16 cellular contexts compared by ENCODE assay signal in genomic region chr2:46305767-46306166, GRCh38. TPM values are rescaled to one million over a fixed set of nuclear protein-coding genes. Genes with fewer than 3 reads are reported as not detected.
DNase-seq lines count a peak whose midpoint lies in the region; ATAC-seq, FAIRE-seq and TF ChIP-seq lines count a peak whose summit lies in the region.
"Had no signal": no experiment of that assay in that cellular context is flagged by ENCODE, and none has a peak within 500 bp of the region (broad histone marks: within the 10 kb centered on the region; RNA-seq: fewer than 3 reads in every experiment).

No MANE protein-coding gene starts in this region.

- H3K27me3 ChIP-seq in endothelial cell of umbilical vein (ENCODE audit: control insufficient read depth in 2 of 2, insufficient read depth in 2 of 2, low read length in 2 of 2) (no peaks in the 10 kb centered on the region), prostate gland (replicated peaks; ENCODE audit: insufficient read depth) (no peaks in the 10 kb centered on the region)

- ATAC-seq in HG03354 (IDR thresholded peaks at IDR 0.05; ENCODE audit: poor library complexity, severe bottlenecking, unreplicated experiment) (no peak), HG03135 (IDR thresholded peaks at IDR 0.05; ENCODE audit: unreplicated experiment) (no peak)
- ATAC-seq: T-cell had no signal

- H3K36me3 ChIP-seq in endothelial cell of umbilical vein (ENCODE audit: control insufficient read depth in 2 of 2, extremely low read depth in 1 of 2, insufficient read depth in 2 of 2, low read length in 2 of 2) (no peaks in the 10 kb centered on the region), prostate gland (no peaks in the 10 kb centered on the region)

- dilution Hi-C loops in endothelial cell of umbilical vein (cut with MboI; ENCODE audit: extremely low pct_ligation_motif_present, low sequenced_read_pairs) = no loop called here

- H3K9me1 ChIP-seq in endothelial cell of umbilical vein (replicated peaks; ENCODE audit: control insufficient read depth, extremely low read depth, insufficient read depth, low read length) = no peaks in the 10 kb centered on the region

- no peak for TF ChIP-seq CTCF in endothelial cell of umbilical vein (IDR thresholded peaks at IDR 0.05; ENCODE audit: extremely low read depth in 1 of 2, insufficient read depth in 1 of 2, low read depth in 1 of 2, low read length in 2 of 2)
- no peak for TF ChIP-seq CTCF in prostate gland (IDR thresholded peaks at IDR 0.05)

- peaks cover 33% of the 10 kb centered on the region for H3K27me3 Mint-ChIP-seq in activated T-helper 2 cell treated with anti-CD3 and anti-CD28 coated beads, Interferon-gamma antibody, Interleukin-2, Interleukin-4, amounts not matched to agents 10 μg/mL and 5 μg/mL and 100 μg/mL, durations not matched to agents 14 hours and 24 hours and 36 hours (ENCODE audit: low read depth)

- H3K4me3 ChIP-seq in endothelial cell of umbilical vein (replicated peaks in 1 of 3; ENCODE audit: insufficient read depth in 1 of 3, low read depth in 1 of 3, low read length in 3 of 3) = no peak overlapping the region
- no peak overlapping the region for H3K4me3 ChIP-seq in prostate gland

- no peak overlapping the region for H3K9ac ChIP-seq in endothelial cell of umbilical vein (replicated peaks; ENCODE audit: extremely low read depth, insufficient read depth, low read length)

- H3K4me1 Mint-ChIP-seq in activated T-helper 2 cell treated with anti-CD3 and anti-CD28 coated beads, Interferon-gamma antibody, Interleukin-2, Interleukin-4, amounts not matched to agents 10 μg/mL and 5 μg/mL and 100 μg/mL, durations not matched to agents 14 hours and 24 hours and 36 hours (ENCODE audit: low read depth) = peaks cover 44% of the 10 kb centered on the region
- H3K4me1 Mint-ChIP-seq: naive B cell had no signal

- no peak overlapping the region for H3K4me3 Mint-ChIP-seq in activated T-helper 2 cell treated with anti-CD3 and anti-CD28 coated beads, Interferon-gamma antibody, Interleukin-2, Interleukin-4, amounts not matched to agents 10 μg/mL and 5 μg/mL and 100 μg/mL, durations not matched to agents 14 hours and 24 hours and 36 hours (ENCODE audit: low read depth)
- H3K4me3 Mint-ChIP-seq: naive B cell had no signal

- POLR2A ChIA-PET in endothelial cell of umbilical vein (lab: Charles Lee) = interaction anchor here (0.6 kb wide), 1 partner anchor 64 kb away, joined by 3 read pairs; no protein-coding TSS in a partner anchor

- no peak overlapping the region for H2AFZ ChIP-seq in endothelial cell of umbilical vein (ENCODE audit: low read depth, low read length)

- peak overlapping the region; percentile 27 for H3K4me2 ChIP-seq in endothelial cell of umbilical vein (ENCODE audit: insufficient read depth, low read length)

- TF ChIP-seq POLR2A in endothelial cell of umbilical vein (IDR thresholded peaks at IDR 0.05; ENCODE audit: low read depth, low read length) = no peak
- TF ChIP-seq POLR2A in prostate gland (IDR thresholded peaks at IDR 0.05) = no peak

- peaks cover 10% of the 10 kb centered on the region for H3K9me3 Mint-ChIP-seq in activated T-helper 2 cell treated with anti-CD3 and anti-CD28 coated beads, Interferon-gamma antibody, Interleukin-2, Interleukin-4, amounts not matched to agents 10 μg/mL and 5 μg/mL and 100 μg/mL, durations not matched to agents 14 hours and 24 hours and 36 hours
- H3K9me3 Mint-ChIP-seq: T-cell had no signal

- H3K79me2 ChIP-seq in endothelial cell of umbilical vein (ENCODE audit: control insufficient read depth, insufficient read depth, low read length) = peaks cover 93% of the 10 kb centered on the region

- H3K9me3 ChIP-seq in endothelial cell of umbilical vein (replicated peaks; ENCODE audit: control insufficient read depth, insufficient read depth, low read length) (no peaks in the 10 kb centered on the region), prostate gland (no peaks in the 10 kb centered on the region)

- peaks cover 20% of the 10 kb centered on the region for H3K36me3 Mint-ChIP-seq in activated T-helper 2 cell treated with anti-CD3 and anti-CD28 coated beads, Interferon-gamma antibody, Interleukin-2, Interleukin-4, amounts not matched to agents 10 μg/mL and 5 μg/mL and 100 μg/mL, durations not matched to agents 14 hours and 24 hours and 36 hours (ENCODE audit: low read depth)
- H3K36me3 Mint-ChIP-seq: T-cell had no signal

- intact Hi-C loops in endothelial cell of umbilical vein (cut with micrococcal nuclease) = loop anchor here (1.0 kb wide), 1 partner anchor 10 kb away; no protein-coding TSS in a partner anchor
- intact Hi-C loops in prostate gland (cut with DNase I) = no loop called here
- intact Hi-C loops in activated T-helper 2 cell treated with anti-CD3 and anti-CD28 coated beads, Interferon-gamma antibody, Interleukin-2, Interleukin-4, amounts not matched to agents 10 μg/mL and 5 μg/mL and 100 μg/mL, durations not matched to agents 14 hours and 24 hours and 36 hours (cut with micrococcal nuclease) = loop anchor here (2.0 kb wide), 1 partner anchor 57 kb away; no protein-coding TSS in a partner anchor

- no peak for FAIRE-seq in endothelial cell of umbilical vein (lab: Jason Lieb, UNC)
- FAIRE-seq: urothelium cell line had no signal

- peak; percentile 29 for DNase-seq in stimulated activated CD4-positive, alpha-beta T cell treated with anti-CD3 and anti-CD28 coated beads, Interleukin-1b, Interleukin-23, amount 100 ng/mL, for 48 hours
- DNase-seq in stimulated activated CD4-positive, alpha-beta T cell treated with anti-CD3 and anti-CD28 coated beads, Interleukin-2, amount 100 ng/mL, for 24 hours = no peak
- DNase-seq in endothelial cell of umbilical vein (ENCODE audit: low read depth, low spot score) = no peak
- no peak for DNase-seq in prostate gland (ENCODE audit: low spot score)
- no peak for DNase-seq in activated T-helper 2 cell treated with anti-CD3 and anti-CD28 coated beads, Interferon-gamma antibody, Interleukin-2, Interleukin-4, amounts not matched to agents 10 μg/mL and 5 μg/mL and 100 μg/mL, durations not matched to agents 14 hours and 24 hours and 36 hours (ENCODE audit: low spot score)
- DNase-seq in NCI-H2029 (lab: John Stamatoyannopoulos, UW) = no peak
- DNase-seq: activated CD4-positive, CD25-positive, alpha-beta regulatory T cell; amniotic stem cell; cortex of kidney; DMS 273 treated with DMSO at 0.1 percent for 48 hours; hypothalamus; naive B cell; T-cell had no signal

- peaks cover 7% of the 10 kb centered on the region for H4K20me1 ChIP-seq in endothelial cell of umbilical vein (replicated peaks; ENCODE audit: control insufficient read depth, extremely low read depth, insufficient read depth, low read length)

- H3K4me1 ChIP-seq in endothelial cell of umbilical vein (ENCODE audit: control insufficient read depth, extremely low read depth, insufficient read depth, low read length) (peaks cover 76% of the 10 kb centered on the region), prostate gland (replicated peaks) (peaks cover 21% of the 10 kb centered on the region)

- 79% methylated on average over 4 of the region's 4 CpGs for WGBS in prostate gland

- BruUV-seq in endothelial cell of umbilical vein (replicated peaks; lab: Mats Ljungman, UMichigan) = no TSS peak

- H3K27ac Mint-ChIP-seq in activated T-helper 2 cell treated with anti-CD3 and anti-CD28 coated beads, Interferon-gamma antibody, Interleukin-2, Interleukin-4, amounts not matched to agents 10 μg/mL and 5 μg/mL and 100 μg/mL, durations not matched to agents 14 hours and 24 hours and 36 hours = no peak overlapping the region
- H3K27ac Mint-ChIP-seq: naive B cell, T-cell had no signal

- CTCF ChIA-PET in endothelial cell of umbilical vein (lab: Charles Lee) = no interaction called here

- H3K27ac ChIP-seq in endothelial cell of umbilical vein (ENCODE audit: insufficient read depth, low read depth, low read length) = peak overlapping the region; percentile 2
- peak overlapping the region; percentile 8 to 55 for H3K27ac ChIP-seq in prostate gland

TF ChIP-seq in endothelial cell of umbilical vein, 7 proteins besides CTCF, POLR2A, EP300 and RAD21:
- TF ChIP-seq EZH2 (IDR thresholded peaks at IDR 0.05; ENCODE audit: borderline replicate concordance, low read depth, low read length, severe bottlenecking) (no peak), GATA2 (IDR thresholded peaks at IDR 0.05; ENCODE audit: insufficient read depth, insufficient read length, low read depth, low read length) (no peak), FOS (IDR thresholded peaks at IDR 0.05; ENCODE audit: borderline replicate concordance, insufficient read depth, low read length) (no peak), POLR2AphosphoS5 (IDR thresholded peaks at IDR 0.05; ENCODE audit: insufficient read depth, low read depth, low read length) (no peak), MAX (IDR thresholded peaks at IDR 0.05; ENCODE audit: insufficient read depth, insufficient read length) (no peak), MYC (IDR thresholded peaks at IDR 0.05; ENCODE audit: low read depth, low read length) (no peak), JUN (IDR thresholded peaks at IDR 0.05; ENCODE audit: borderline replicate concordance, insufficient read depth, insufficient read length, low read depth) (no peak)

RNA-seq across cellular contexts. Expression of gene EPAS1, which starts 8.6 kb away (rescaled TPM):
- 374 and 397 TPM in 2 replicates for total RNA-seq in endothelial cell of umbilical vein
- 214 and 229 TPM in 2 replicates for polyA plus RNA-seq in endothelial cell of umbilical vein
- 316 and 329 TPM in 2 replicates for polyA plus RNA-seq in endothelial cell of umbilical vein (2011; cell fraction: cytosol; rRNA removed)
- 257 and 293 TPM in 2 replicates for polyA plus RNA-seq in endothelial cell of umbilical vein (2011; cell fraction: nucleus; rRNA removed)
- 294 and 311 TPM in 2 replicates for polyA plus RNA-seq in endothelial cell of umbilical vein (2012)
- 334 and 376 TPM in 2 replicates for polyA minus RNA-seq in endothelial cell of umbilical vein
- 84.9 TPM for polyA minus RNA-seq in endothelial cell of umbilical vein (2011; cell fraction: cytosol; rRNA and poly(A)+ RNA removed)
- polyA minus RNA-seq in endothelial cell of umbilical vein (2011; cell fraction: nucleus; rRNA and poly(A)+ RNA removed) = 192 and 214 TPM in 2 replicates
- total RNA-seq in prostate gland = 100 to 1,000 TPM; 109 to 356 TPM
- 100.0 and 102 TPM in 2 replicates for total RNA-seq in activated T-helper 2 cell treated with anti-CD3 and anti-CD28 coated beads, Interferon-gamma antibody, Interleukin-2, Interleukin-4, amounts not matched to agents 10 μg/mL and 5 μg/mL and 100 μg/mL, durations not matched to agents 14 hours and 24 hours and 36 hours
